ENCODE assay signal across 30 cellular contexts in genomic region chr22:19791894-19792293, GRCh38. TPM values are rescaled to one million over a fixed set of nuclear protein-coding genes. Genes with fewer than 3 reads are reported as not detected.
"Had no signal": no experiment of that assay in that cellular context is flagged by ENCODE, and none has a peak within 500 bp of the region (broad histone marks: within the 10 kb centered on the region; RNA-seq: fewer than 3 reads in every experiment).

No MANE protein-coding gene starts in this region.

- ATAC-seq: naive thymus-derived CD8-positive, alpha-beta T cell; natural killer cell treated with Interleukin-12 subunit alpha and Interleukin-12 subunit beta and Interleukin-15 and Interleukin-18, amount 100 ng/mL, for 72 hours; psoas muscle; right cardiac atrium; right lobe of liver; stimulated activated effector memory CD8-positive, alpha-beta T cell treated with anti-CD3 and anti-CD28 coated beads, Interleukin-12 subunit alpha, Interleukin-12 subunit beta, amount 100 ng/mL, for 72 hours; stimulated activated naive B cell treated with anti-CD40 and anti-IgM and Interleukin-4, amounts not matched to agents 10 μg/mL and 1 μg/mL and 100 μg/mL, for 72 hours; upper lobe of right lung had no signal

- H3K4me3 Mint-ChIP-seq: naive thymus-derived CD8-positive, alpha-beta T cell; natural killer cell treated with Interleukin-12 subunit alpha and Interleukin-12 subunit beta and Interleukin-15 and Interleukin-18, amount 100 ng/mL, for 72 hours; nephron progenitor cell; neural crest cell; stimulated activated effector memory CD8-positive, alpha-beta T cell treated with anti-CD3 and anti-CD28 coated beads, Interleukin-12 subunit alpha, Interleukin-12 subunit beta, amount 100 ng/mL, for 72 hours; stimulated activated naive B cell treated with anti-CD40 and anti-IgM and Interleukin-4, amounts not matched to agents 10 μg/mL and 1 μg/mL and 100 μg/mL, for 72 hours; stimulated activated naive CD8-positive, alpha-beta T cell treated with anti-CD3 and anti-CD28 coated beads, Interleukin-15, Interleukin-2, amounts not matched to agents 100 ng/mL and 50 ng/mL, for 24 hours; type B pancreatic cell had no signal

- H3K9me3 ChIP-seq: neutrophil, ovary, psoas muscle, right lobe of liver, sigmoid colon, thyroid gland, transverse colon, upper lobe of right lung, vagina had no signal

- H3K9me3 Mint-ChIP-seq: natural killer cell treated with Interleukin-12 subunit alpha and Interleukin-12 subunit beta and Interleukin-15 and Interleukin-18, amount 100 ng/mL, for 72 hours had no signal

- H3K27me3 Mint-ChIP-seq: naive thymus-derived CD8-positive, alpha-beta T cell; natural killer cell treated with Interleukin-12 subunit alpha and Interleukin-12 subunit beta and Interleukin-15 and Interleukin-18, amount 100 ng/mL, for 72 hours; progenitor cell of endocrine pancreas; stimulated activated naive B cell treated with anti-CD40 and anti-IgM and Interleukin-4, amounts not matched to agents 10 μg/mL and 1 μg/mL and 100 μg/mL, for 72 hours; stimulated activated naive CD8-positive, alpha-beta T cell treated with anti-CD3 and anti-CD28 coated beads, Interleukin-15, Interleukin-2, amounts not matched to agents 100 ng/mL and 50 ng/mL, for 24 hours; type B pancreatic cell had no signal

- H3K36me3 ChIP-seq: neutrophil, ovary, right lobe of liver, thyroid gland, transverse colon, upper lobe of right lung, vagina had no signal

- H2AFZ ChIP-seq: parathyroid adenoma had no signal

- H3K27me3 ChIP-seq: neutrophil, ovary, right lobe of liver, sigmoid colon, stomach, thyroid gland, transverse colon, upper lobe of right lung, vagina had no signal

- FAIRE-seq: small intestine had no signal

- H3K79me2 ChIP-seq: parathyroid adenoma had no signal

- H3K4me3 ChIP-seq: ovary, psoas muscle, right lobe of liver, sigmoid colon, stomach, thoracic aorta, thyroid gland, transverse colon, upper lobe of right lung, vagina had no signal

- H3K27ac ChIP-seq: neutrophil, ovary, parathyroid adenoma, psoas muscle, right lobe of liver, sigmoid colon, stomach, thoracic aorta, thyroid gland, transverse colon, upper lobe of right lung, vagina had no signal

- H3K4me1 Mint-ChIP-seq: stimulated activated effector memory CD8-positive, alpha-beta T cell treated with anti-CD3 and anti-CD28 coated beads, Interleukin-12 subunit alpha, Interleukin-12 subunit beta, amount 100 ng/mL, for 72 hours; stimulated activated naive B cell treated with anti-CD40 and anti-IgM and Interleukin-4, amounts not matched to agents 10 μg/mL and 1 μg/mL and 100 μg/mL, for 72 hours had no signal

- H3K9ac ChIP-seq: parathyroid adenoma had no signal

- H3K4me1 ChIP-seq: parathyroid adenoma, psoas muscle, right lobe of liver, sigmoid colon, stomach, thyroid gland, transverse colon, upper lobe of right lung had no signal

- DNase-seq: naive thymus-derived CD8-positive, alpha-beta T cell; nephron progenitor cell; nucleus accumbens; ovary; sigmoid colon; small intestine; stimulated activated CD4-positive, alpha-beta T cell treated with anti-CD3 and anti-CD28 coated beads, Interleukin-15, amount 100 ng/mL, for 24 hours; stimulated activated CD4-positive, alpha-beta T cell treated with anti-CD3 and anti-CD28 coated beads, Interleukin-2, amount 100 ng/mL, for 24 hours; stimulated activated CD4-positive, alpha-beta T cell treated with anti-CD3 and anti-CD28 coated beads, Interleukin-2, amount 100 ng/mL, for 48 hours; stimulated activated CD4-positive, alpha-beta T cell treated with anti-CD3 and anti-CD28 coated beads, Interleukin-4, amount 100 ng/mL, for 24 hours; stimulated activated naive B cell treated with anti-CD40 and anti-IgM and Interleukin-4, amounts not matched to agents 10 μg/mL and 1 μg/mL and 100 μg/mL, for 72 hours; stimulated activated naive CD4-positive, alpha-beta T cell treated with Interleukin-2 at 50 U/mL for 16 hours; stomach; thyroid gland; transverse colon; upper lobe of right lung had no signal

- H3K27ac Mint-ChIP-seq: naive thymus-derived CD8-positive, alpha-beta T cell; natural killer cell treated with Interleukin-12 subunit alpha and Interleukin-12 subunit beta and Interleukin-15 and Interleukin-18, amount 100 ng/mL, for 72 hours; nephron progenitor cell; progenitor cell of endocrine pancreas; stimulated activated effector memory CD8-positive, alpha-beta T cell treated with anti-CD3 and anti-CD28 coated beads, Interleukin-12 subunit alpha, Interleukin-12 subunit beta, amount 100 ng/mL, for 72 hours; stimulated activated naive B cell treated with anti-CD40 and anti-IgM and Interleukin-4, amounts not matched to agents 10 μg/mL and 1 μg/mL and 100 μg/mL, for 72 hours; stimulated activated naive CD8-positive, alpha-beta T cell treated with anti-CD3 and anti-CD28 coated beads, Interleukin-15, Interleukin-2, amounts not matched to agents 100 ng/mL and 50 ng/mL, for 24 hours; type B pancreatic cell had no signal

RNA-seq across cellular contexts. Expression of gene TBX1, which starts 31.3 kb away (rescaled TPM):
- total RNA-seq: naive thymus-derived CD8-positive, alpha-beta T cell; neural crest cell; temporal lobe had no signal
- polyA plus RNA-seq: naive thymus-derived CD8-positive, alpha-beta T cell had no signal
